ENCODE assay signal across 16 cellular contexts in genomic region chrX:13198762-13199064, GRCh38.
A peak's percentile ranks its signal among the peaks of the same experiment; 100 is the strongest.
DNase-seq lines count a peak whose midpoint lies in the region; TF ChIP-seq lines count a peak whose summit lies in the region.
"Had no signal": no experiment of that assay in that cellular context is flagged by ENCODE, and none has a peak within 500 bp of the region (broad histone marks: within the 10 kb centered on the region; RNA-seq: fewer than 3 reads in every experiment).

No MANE protein-coding gene starts in this region.

- DNase-seq in SK-N-MC (ENCODE audit: low read depth, low spot score) (no peak), smooth muscle cell (lab: John Stamatoyannopoulos, UW; ENCODE audit: unreplicated experiment) (no peak), cerebellum (ENCODE audit: low spot score) (no peak), HCEC 1CT (no peak)
- DNase-seq in activated CD4-positive, alpha-beta T cell treated with anti-CD3 and anti-CD28 coated beads, Interleukin-2, amount 50 U/mL, for 48 hours = no peak
- DNase-seq: CD8-positive, alpha-beta memory T cell; HFFc6; NCI-H1092 treated with DMSO at 0.1 percent for 48 hours; NCI-H2081 treated with DMSO at 0.1 percent for 48 hours; NCI-H446 treated with DMSO at 0.1 percent for 48 hours; NCI-H69; SHP77 had no signal

- peak overlapping the region; percentile 33 for H2AFZ ChIP-seq in smooth muscle cell (ENCODE audit: low read depth)

- peak overlapping the region; percentile 93 for H3K27ac ChIP-seq in HUES48 (ENCODE audit: low read depth, low read length)
- H3K27ac ChIP-seq in SK-N-MC = peak overlapping the region; percentile 86; the same call in 1 of the 2 replicates
- peak overlapping the region; percentile 78 for H3K27ac ChIP-seq in iPS-20b (ENCODE audit: low read length)
- H3K27ac ChIP-seq in smooth muscle cell (ENCODE audit: low read depth) = no peak overlapping the region
- H3K27ac ChIP-seq: BLaER1 treated with 17β-estradiol and CSF1 and Interleukin-3, amounts not matched to agents 10 nM and 100 nM; HL-60 had no signal

- peak overlapping the region; percentile 53 for H3K4me2 ChIP-seq in smooth muscle cell

- H3K36me3 ChIP-seq in HUES48 (ENCODE audit: control insufficient read depth, insufficient read depth, low read length) = no peaks in the 10 kb centered on the region
- no peaks in the 10 kb centered on the region for H3K36me3 ChIP-seq in SK-N-MC (ENCODE audit: insufficient read depth, low read length)
- H3K36me3 ChIP-seq in iPS-20b (ENCODE audit: insufficient read depth, low read depth, low read length) = no peaks in the 10 kb centered on the region
- no peaks in the 10 kb centered on the region for H3K36me3 ChIP-seq in smooth muscle cell (ENCODE audit: low read depth)
- H3K36me3 ChIP-seq: BLaER1 treated with 17β-estradiol and CSF1 and Interleukin-3, amounts not matched to agents 10 nM and 100 nM had no signal

- peak overlapping the region; percentile 43 for H3K4me3 ChIP-seq in HUES48 (ENCODE audit: low read depth, low read length)
- H3K4me3 ChIP-seq in SK-N-MC = peak overlapping the region; percentile 66
- peak overlapping the region; percentile 53; the same call in 1 of the 2 replicates for H3K4me3 ChIP-seq in iPS-20b (ENCODE audit: low read length)
- H3K4me3 ChIP-seq in smooth muscle cell = no peak overlapping the region
- H3K4me3 ChIP-seq: BLaER1 treated with 17β-estradiol and CSF1 and Interleukin-3, amounts not matched to agents 10 nM and 100 nM had no signal

- H3K9me3 ChIP-seq in HUES48 (ENCODE audit: control insufficient read depth, insufficient read depth, low read length) = 0 out of 2 replicates have a peak, but pooled peaks cover 3% of the 10 kb centered on the region
- H3K9me3 ChIP-seq in SK-N-MC (ENCODE audit: low read depth, low read length) = no peaks in the 10 kb centered on the region
- H3K9me3 ChIP-seq in iPS-20b (ENCODE audit: insufficient read depth, low read depth, low read length) = no peaks in the 10 kb centered on the region
- no peaks in the 10 kb centered on the region for H3K9me3 ChIP-seq in smooth muscle cell (replicated peaks; ENCODE audit: low read depth)
- H3K9me3 ChIP-seq: BLaER1 treated with 17β-estradiol and CSF1 and Interleukin-3, amounts not matched to agents 10 nM and 100 nM had no signal

- peak overlapping the region; percentile 65; the same call in 1 of the 2 replicates for H3K9ac ChIP-seq in HUES48 (ENCODE audit: low read depth, low read length)
- H3K9ac ChIP-seq in SK-N-MC (ENCODE audit: insufficient read length) = no peak overlapping the region
- peak overlapping the region; percentile 69 for H3K9ac ChIP-seq in iPS-20b (ENCODE audit: low read depth, low read length)
- H3K9ac ChIP-seq in smooth muscle cell (ENCODE audit: low read depth) = no peak overlapping the region
- H3K9ac ChIP-seq: BLaER1 treated with 17β-estradiol and CSF1 and Interleukin-3, amounts not matched to agents 10 nM and 100 nM had no signal

- H3K27me3 ChIP-seq in HUES48 (ENCODE audit: control insufficient read depth, insufficient read depth, low read length) = no peaks in the 10 kb centered on the region
- no peaks in the 10 kb centered on the region for H3K27me3 ChIP-seq in iPS-20b (ENCODE audit: insufficient read depth, low read length)
- H3K27me3 ChIP-seq in smooth muscle cell (ENCODE audit: low read depth) = no peaks in the 10 kb centered on the region

- 64% methylated on average over 3 of the region's 3 CpGs for WGBS in smooth muscle cell (ENCODE audit: low lambda C conversion rate)

- TF ChIP-seq CTCF in smooth muscle cell (IDR thresholded peaks at IDR 0.05; ENCODE audit: borderline replicate concordance, insufficient read depth, poor library complexity, severe bottlenecking) = no peak

- H3K79me2 ChIP-seq in smooth muscle cell (ENCODE audit: low read depth) = no peaks in the 10 kb centered on the region

- H3K4me1 ChIP-seq in HUES48 (ENCODE audit: control insufficient read depth, insufficient read depth, low read length) (peaks cover 45% of the 10 kb centered on the region), iPS-20b (ENCODE audit: insufficient read depth, low read length) (peaks cover 26% of the 10 kb centered on the region; the same call in 1 of the 2 replicates), smooth muscle cell (ENCODE audit: low read depth) (peaks cover 22% of the 10 kb centered on the region)

- H3F3A ChIP-seq in smooth muscle cell (ENCODE audit: low read depth) = no peaks in the 10 kb centered on the region

- no peaks in the 10 kb centered on the region for H4K20me1 ChIP-seq in smooth muscle cell (ENCODE audit: low read depth)
- H4K20me1 ChIP-seq: BLaER1 treated with 17β-estradiol and CSF1 and Interleukin-3, amounts not matched to agents 10 nM and 100 nM had no signal

Comparison
In these comparisons a context has a peak if more than half of its experiments do, and no peak if none do; other contexts are left out.
1. H3K9ac ChIP-seq: peak in HUES48 (single experiment) and iPS-20b (single experiment); none in SK-N-MC (single experiment) and smooth muscle cell (single experiment).